ENCODE assay signal across 8 cellular contexts in the genomic region with DNA sequence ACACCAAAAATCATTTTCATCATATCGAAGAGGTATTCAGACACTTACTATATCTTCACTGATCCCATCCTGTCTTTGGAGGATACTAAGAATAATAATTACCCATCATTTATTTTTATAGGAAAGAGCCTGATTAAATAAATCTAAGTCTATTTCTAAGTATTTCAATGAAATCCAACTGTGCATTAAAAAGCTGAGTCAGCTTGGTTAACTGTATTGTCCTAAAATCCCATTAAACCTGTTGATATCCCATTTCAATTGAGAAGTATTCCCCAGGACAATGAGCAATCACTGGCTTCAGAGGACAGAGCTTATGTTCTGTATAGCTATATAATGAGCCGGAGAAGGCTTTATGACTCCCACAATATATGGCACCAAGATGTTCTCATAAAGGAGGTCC.
"Had no signal": no experiment of that assay in that cellular context is flagged by ENCODE, and none has a peak within 500 bp of the region (broad histone marks: within the 10 kb centered on the region; RNA-seq: fewer than 3 reads in every experiment).

No MANE protein-coding gene starts in this region.

- H3K4me2 ChIP-seq: GM23338, KMS-11 had no signal

- H2AFZ ChIP-seq: GM23338 had no signal

- H3K27ac ChIP-seq: KMS-11 had no signal

- H3K9ac ChIP-seq: KMS-11 had no signal

- H3K36me3 ChIP-seq: HAP-1 had no signal

- H3K4me1 ChIP-seq: HAP-1 had no signal

- DNase-seq: H7, HFFc6, Karpas-422, KBM-7 had no signal

- H3K9me3 ChIP-seq: HAP-1 had no signal

- H3K4me3 ChIP-seq: GM23338, HAP-1 had no signal

- ATAC-seq: GM23338, HCT116 had no signal
